ENCODE assay signal across 8 cellular contexts in the genomic region with DNA sequence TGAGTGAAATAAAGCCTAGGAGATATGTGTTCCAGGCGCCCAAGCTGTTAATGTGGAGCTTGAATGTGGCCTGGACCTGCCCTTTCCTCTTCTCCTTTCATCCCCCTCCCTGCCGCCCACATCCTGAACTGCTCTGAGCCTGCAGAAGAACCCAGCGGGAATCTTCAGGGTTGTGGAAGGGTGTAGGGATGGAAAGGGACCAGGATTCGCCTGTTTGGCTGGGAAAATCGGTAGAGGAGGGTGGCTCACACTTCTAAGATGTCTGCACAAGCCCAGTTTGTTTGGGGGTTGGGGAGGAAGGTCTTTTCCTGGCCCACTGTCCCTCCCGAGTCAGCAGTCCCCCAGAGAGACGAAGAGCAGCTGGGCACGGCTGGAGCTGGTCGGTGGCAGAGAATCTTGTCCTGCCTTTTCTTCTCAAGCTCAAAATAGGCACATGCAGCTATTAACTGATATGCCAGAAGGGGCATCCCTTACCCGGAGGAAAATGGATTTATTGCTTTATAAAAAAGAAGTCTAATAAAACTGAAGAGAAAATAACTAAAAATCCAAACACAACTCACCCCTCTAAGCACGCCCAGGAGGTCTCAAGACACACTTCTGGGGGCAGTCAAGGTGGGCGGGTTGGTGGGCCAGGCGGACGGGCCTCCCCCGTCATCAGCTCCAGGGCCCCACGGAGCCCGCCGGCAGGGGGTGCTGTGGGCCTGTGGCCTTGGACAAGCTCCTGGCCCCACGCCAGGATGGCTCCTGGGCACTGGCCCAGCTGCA. TPM values are rescaled to one million over a fixed set of nuclear protein-coding genes. Genes with fewer than 3 reads are reported as not detected.
A peak's percentile ranks its signal among the peaks of the same experiment; 100 is the strongest.
DNase-seq lines count a peak whose midpoint lies in the region; ATAC-seq and TF ChIP-seq lines count a peak whose summit lies in the region.

No MANE protein-coding gene starts in this region.

- H3K4me1 Mint-ChIP-seq in IgD-negative memory B cell (peaks cover 3 to 10% (median 8%) of the 10 kb centered on the region in 3 donors), progenitor cell of endocrine pancreas (ENCODE audit: low read depth) (peaks cover 3% of the 10 kb centered on the region)
- peaks cover 5% of the 10 kb centered on the region for H3K4me1 Mint-ChIP-seq in activated naive CD8-positive, alpha-beta T cell treated with anti-CD3 and anti-CD28 coated beads for 36 hours

- intact Hi-C loops in head of caudate nucleus (cut with DNase I) = loop anchor here (10.0 kb wide), 1 partner anchor 141 kb away; a partner anchor contains a TSS

- peak overlapping the region in 2 of 3 donors; percentile 62 to 81 for H3K27ac Mint-ChIP-seq in IgD-negative memory B cell
- H3K27ac Mint-ChIP-seq in activated naive CD8-positive, alpha-beta T cell treated with anti-CD3 and anti-CD28 coated beads for 36 hours = no peak overlapping the region
- peak overlapping the region; percentile 35 for H3K27ac Mint-ChIP-seq in progenitor cell of endocrine pancreas

- DNase-seq in DMS153 treated with DMSO at 0.1 percent for 48 hours (lab: John Stamatoyannopoulos, UW; ENCODE audit: unreplicated experiment) = peak; percentile 24
- peak; percentile 81 for DNase-seq in SK-MEL-5 (ENCODE audit: low read depth, low spot score)
- peak; percentile 77 for DNase-seq in activated naive CD8-positive, alpha-beta T cell treated with anti-CD3 and anti-CD28 coated beads for 36 hours
- DNase-seq in head of caudate nucleus = peak; percentile 51 to 94 (median 82)
- peak; percentile 74 for DNase-seq in progenitor cell of endocrine pancreas (ENCODE audit: low spot score, unreplicated experiment)
- no peak for DNase-seq in NK-92 (lab: John Stamatoyannopoulos, UW; ENCODE audit: unreplicated experiment)

- H3K27me3 Mint-ChIP-seq in IgD-negative memory B cell (no peaks in the 10 kb centered on the region), progenitor cell of endocrine pancreas (no peaks in the 10 kb centered on the region)
- no peaks in the 10 kb centered on the region for H3K27me3 Mint-ChIP-seq in activated naive CD8-positive, alpha-beta T cell treated with anti-CD3 and anti-CD28 coated beads for 36 hours

- no peak for ATAC-seq in GM18520 (IDR thresholded peaks at IDR 0.05; ENCODE audit: unreplicated experiment)

- in situ Hi-C loops in SK-MEL-5 (cut with HindIII; ENCODE audit: low pct_unique_long_range_greater_than_20kb, low sequenced_read_pairs) = no loop called here

- H3K9me3 Mint-ChIP-seq in IgD-negative memory B cell (no peaks in the 10 kb centered on the region), progenitor cell of endocrine pancreas (ENCODE audit: low read depth) (no peaks in the 10 kb centered on the region)
- no peaks in the 10 kb centered on the region for H3K9me3 Mint-ChIP-seq in activated naive CD8-positive, alpha-beta T cell treated with anti-CD3 and anti-CD28 coated beads for 36 hours

- peak; percentile 85 for TF ChIP-seq CTCF in progenitor cell of endocrine pancreas (IDR thresholded peaks at IDR 0.05; ENCODE audit: unreplicated experiment)

- peaks cover 2% of the 10 kb centered on the region for H3K36me3 Mint-ChIP-seq in IgD-negative memory B cell
- no peaks in the 10 kb centered on the region for H3K36me3 Mint-ChIP-seq in activated naive CD8-positive, alpha-beta T cell treated with anti-CD3 and anti-CD28 coated beads for 36 hours
- peaks cover 2% of the 10 kb centered on the region for H3K36me3 Mint-ChIP-seq in progenitor cell of endocrine pancreas (ENCODE audit: insufficient read depth)

- H3K4me3 Mint-ChIP-seq in IgD-negative memory B cell = no peak overlapping the region
- H3K4me3 Mint-ChIP-seq in activated naive CD8-positive, alpha-beta T cell treated with anti-CD3 and anti-CD28 coated beads for 36 hours = no peak overlapping the region
- H3K4me3 Mint-ChIP-seq in progenitor cell of endocrine pancreas (ENCODE audit: low read depth) = no peak overlapping the region

RNA-seq across cellular contexts. Expression of a gene that starts 11.5 kb away (rescaled TPM):
- 32.1 TPM for polyA plus RNA-seq in IgD-negative memory B cell
- 14.6 and 27.1 TPM in 2 replicates for total RNA-seq in SK-MEL-5 (2014; rRNA removed; shearing (Covaris generic))
- 58.6 and 63.8 TPM in 2 replicates for polyA plus RNA-seq in SK-MEL-5 (2015; cell fraction: cytosol; rRNA removed)
- 21.4 and 29.5 TPM in 2 replicates for polyA plus RNA-seq in SK-MEL-5 (2015; cell fraction: nucleus; rRNA removed)
- 10 to 100 TPM; 54.9 to 58.4 TPM for total RNA-seq in activated naive CD8-positive, alpha-beta T cell treated with anti-CD3 and anti-CD28 coated beads for 36 hours
- total RNA-seq in progenitor cell of endocrine pancreas = 63.5 and 75.0 TPM in 2 replicates

RNA-seq across cellular contexts. Expression of a gene that starts 54.5 kb away (rescaled TPM):
- polyA plus RNA-seq in IgD-negative memory B cell = 27.3 TPM
- total RNA-seq in SK-MEL-5 (2014; rRNA removed; shearing (Covaris generic)) = 2.0 and 3.4 TPM in 2 replicates
- 5.4 and 5.8 TPM in 2 replicates for polyA plus RNA-seq in SK-MEL-5 (2015; cell fraction: cytosol; rRNA removed)
- 1.9 and 2.2 TPM in 2 replicates for polyA plus RNA-seq in SK-MEL-5 (2015; cell fraction: nucleus; rRNA removed)
- 1 to 10 TPM; 3.7 to 4.6 TPM for total RNA-seq in activated naive CD8-positive, alpha-beta T cell treated with anti-CD3 and anti-CD28 coated beads for 36 hours
- total RNA-seq in progenitor cell of endocrine pancreas = 21.1 and 21.9 TPM in 2 replicates

RNA-seq across cellular contexts. Expression of a gene that starts 57.7 kb away (rescaled TPM):
- 51.7 TPM for polyA plus RNA-seq in IgD-negative memory B cell
- total RNA-seq in SK-MEL-5 (2014; rRNA removed; shearing (Covaris generic)) = 33.7 and 41.5 TPM in 2 replicates
- polyA plus RNA-seq in SK-MEL-5 (2015; cell fraction: cytosol; rRNA removed) = 37.3 and 37.8 TPM in 2 replicates
- 55.3 and 68.9 TPM in 2 replicates for polyA plus RNA-seq in SK-MEL-5 (2015; cell fraction: nucleus; rRNA removed)
- total RNA-seq in activated naive CD8-positive, alpha-beta T cell treated with anti-CD3 and anti-CD28 coated beads for 36 hours = 10 to 100 TPM; 18.1 to 18.2 TPM
- total RNA-seq in progenitor cell of endocrine pancreas = 27.1 and 29.8 TPM in 2 replicates
